ENCODE assay signal across 12 cellular contexts in genomic region chr11:441043-441417, GRCh38. TPM values are rescaled to one million over a fixed set of nuclear protein-coding genes. Genes with fewer than 3 reads are reported as not detected.
DNase-seq lines count a peak whose midpoint lies in the region; ATAC-seq and TF ChIP-seq lines count a peak whose summit lies in the region.
"Had no signal": no experiment of that assay in that cellular context is flagged by ENCODE, and none has a peak within 500 bp of the region (broad histone marks: within the 10 kb centered on the region; RNA-seq: fewer than 3 reads in every experiment).

No MANE protein-coding gene starts in this region.

- H3K79me2 ChIP-seq in KMS-11 (ENCODE audit: insufficient read depth, low read depth): no peaks in the 10 kb centered on the region

- H3K9me3 Mint-ChIP-seq in CD8-positive, alpha-beta memory T cell: no peaks in the 10 kb centered on the region

- ATAC-seq in body of pancreas (peak; percentile 5), GM21619 (IDR thresholded peaks at IDR 0.05; ENCODE audit: unreplicated experiment) (no peak)

- peak overlapping the region in 2 of 8 donors; percentile 17 to 29 for H3K27ac Mint-ChIP-seq in CD8-positive, alpha-beta memory T cell

- TF ChIP-seq POLR2A in body of pancreas (IDR thresholded peaks at IDR 0.05): no peak

- H3K36me3 ChIP-seq in CD8-positive, alpha-beta memory T cell (ENCODE audit: insufficient read depth, low read length): no peaks in the 10 kb centered on the region
- H3K36me3 ChIP-seq in KMS-11 (ENCODE audit: insufficient read depth): no peaks in the 10 kb centered on the region
- no peaks in the 10 kb centered on the region for H3K36me3 ChIP-seq in body of pancreas (replicated peaks in 1 of 2; ENCODE audit: insufficient read depth in 1 of 2, low read depth in 2 of 2)
- H3K36me3 ChIP-seq in mucosa of rectum (ENCODE audit: control insufficient read depth in 2 of 2, insufficient read depth in 2 of 2, low read length in 2 of 2): no peaks in the 10 kb centered on the region

- peak overlapping the region; percentile 50; the same call in 1 of the 2 replicates for H3K9ac ChIP-seq in KMS-11
- H3K9ac ChIP-seq in mucosa of rectum (ENCODE audit: low read depth in 1 of 2, low read length in 2 of 2): peak overlapping the region; percentile 34 to 72

- H3K4me3 ChIP-seq in CD8-positive, alpha-beta memory T cell (ENCODE audit: low read length): peak overlapping the region; percentile 50
- H3K4me3 ChIP-seq in KMS-11 (IDR thresholded peaks at IDR 0.05; ENCODE audit: insufficient read depth, low read depth, low read length): no peak overlapping the region
- peak overlapping the region; percentile 9 to 49 for H3K4me3 ChIP-seq in body of pancreas
- peak overlapping the region; percentile 69 to 70 for H3K4me3 ChIP-seq in mucosa of rectum (ENCODE audit: low read length in 2 of 2)

- TF ChIP-seq CTCF in KMS-11 (conservative IDR thresholded peaks at IDR 0.05; ENCODE audit: low read depth, low read length) (no peak), body of pancreas (IDR thresholded peaks at IDR 0.05) (no peak)

- peaks cover 32% of the 10 kb centered on the region for H3K4me1 ChIP-seq in CD8-positive, alpha-beta memory T cell (ENCODE audit: insufficient read depth, low read length)
- peaks cover 8% of the 10 kb centered on the region for H3K4me1 ChIP-seq in KMS-11 (ENCODE audit: low read depth, poor library complexity, severe bottlenecking)
- H3K4me1 ChIP-seq in body of pancreas: peaks cover 20% of the 10 kb centered on the region
- H3K4me1 ChIP-seq in mucosa of rectum (ENCODE audit: control insufficient read depth in 2 of 2, insufficient read depth in 2 of 2, low read length in 2 of 2): peaks cover 31 to 33% of the 10 kb centered on the region in 2 donors

- WGBS in body of pancreas, 2 donors: 46 to 60% methylated on average over 2 to 13 of the region's 13 CpGs

- no peaks in the 10 kb centered on the region for H3K27me3 ChIP-seq in CD8-positive, alpha-beta memory T cell (ENCODE audit: insufficient read depth, low read length, poor library complexity, severe bottlenecking)
- no peaks in the 10 kb centered on the region; the same call in 1 of the 2 replicates for H3K27me3 ChIP-seq in KMS-11 (ENCODE audit: insufficient read depth, low read depth)
- no peaks in the 10 kb centered on the region for H3K27me3 ChIP-seq in body of pancreas
- H3K27me3 ChIP-seq in mucosa of rectum (ENCODE audit: control insufficient read depth in 2 of 2, insufficient read depth in 2 of 2, low read length in 2 of 2): no peaks in the 10 kb centered on the region

- peak overlapping the region; percentile 51 for H3K4me2 ChIP-seq in KMS-11

- H3K27ac ChIP-seq in CD8-positive, alpha-beta memory T cell (ENCODE audit: low read depth, low read length): peak overlapping the region; percentile 51
- H3K27ac ChIP-seq in KMS-11 (no peak overlapping the region), body of pancreas (no peak overlapping the region), mucosa of rectum (ENCODE audit: low read depth in 2 of 2, low read length in 2 of 2) (peak overlapping the region in 1 of 2 donors; percentile 71)

- H3K27me3 Mint-ChIP-seq in CD8-positive, alpha-beta memory T cell: peaks cover 0 to 2% of the 10 kb centered on the region in 2 donors

- H3K4me1 Mint-ChIP-seq in CD8-positive, alpha-beta memory T cell: peaks cover 15 to 46% (median 26%) of the 10 kb centered on the region in 3 donors

- peak overlapping the region; percentile 68 to 85 (median 73) for H3K4me3 Mint-ChIP-seq in CD8-positive, alpha-beta memory T cell

- POLR2A ChIA-PET in CD8-positive, alpha-beta memory T cell (lab: Charles Lee): interaction anchor here (1.3 to 2.4 kb wide), 4 partner anchors 25 to 233 kb away, joined by 4 to 7 read pairs (median 5); partner anchors contain the start of genes BET1L, RIC8A and SIGIRR

- no peaks in the 10 kb centered on the region for H4K20me1 ChIP-seq in KMS-11 (ENCODE audit: insufficient read depth)

- peaks cover 0 to 1% (median 0%) of the 10 kb centered on the region in 3 donors for H3K36me3 Mint-ChIP-seq in CD8-positive, alpha-beta memory T cell

- no peaks in the 10 kb centered on the region for H3K9me3 ChIP-seq in CD8-positive, alpha-beta memory T cell (ENCODE audit: low read length)
- H3K9me3 ChIP-seq in body of pancreas (no peaks in the 10 kb centered on the region), mucosa of rectum (ENCODE audit: control insufficient read depth in 2 of 2, low read length in 2 of 2) (no peaks in the 10 kb centered on the region)

- intact Hi-C loops in body of pancreas (cut with DNase I): no loop called here

- no peak for DNase-seq in CD8-positive, alpha-beta memory T cell
- peak in 1 of 4 donors; percentile 39 for DNase-seq in body of pancreas
- no peak for DNase-seq in cerebellum (ENCODE audit: low spot score)
- no peak for DNase-seq in GM19240 (ENCODE audit: insufficient read length, low spot score)
- no peak for DNase-seq in NCI-H1092 (lab: John Stamatoyannopoulos, UW)
- DNase-seq: DMS79, erythroblast, retina had no signal

- CTCF ChIA-PET in CD8-positive, alpha-beta memory T cell (lab: Charles Lee): interaction anchor here (0.9 to 3.4 kb wide), 5 partner anchors 8 to 34 kb away, joined by 3 to 21 read pairs (median 5); partner anchors contain the start of genes PTDSS2 and SIGIRR

- H2AFZ ChIP-seq in KMS-11 (ENCODE audit: low read depth): no peak overlapping the region; the same call in 1 of the 2 replicates

RNA-seq across cellular contexts. Expression of gene ANO9, which starts 0.8 kb away (rescaled TPM):
- total RNA-seq in CD8-positive, alpha-beta memory T cell: 10 to 100 TPM; 25.3 to 26.4 TPM
- polyA plus RNA-seq in CD8-positive, alpha-beta memory T cell: 12.2 TPM
- 10 to 100 TPM; 15.6 to 26.4 TPM for total RNA-seq in body of pancreas
- not detected for total RNA-seq in cerebellum
- total RNA-seq: HT1080 had no signal

RNA-seq across cellular contexts. Expression of gene PTDSS2, which starts 9.0 kb away (rescaled TPM):
- 10 to 100 TPM; 26.2 to 28.4 TPM for total RNA-seq in CD8-positive, alpha-beta memory T cell
- polyA plus RNA-seq in CD8-positive, alpha-beta memory T cell: 11.5 TPM
- total RNA-seq in body of pancreas (10 to 100 TPM; 17.4 to 93.3 TPM), cerebellum (26.9 TPM)

RNA-seq across cellular contexts. Expression of gene SIGIRR, which starts 26.2 kb away (rescaled TPM):
- 10 to 100 TPM; 54.2 to 59.4 TPM for total RNA-seq in CD8-positive, alpha-beta memory T cell
- polyA plus RNA-seq in CD8-positive, alpha-beta memory T cell: 267 TPM
- total RNA-seq in body of pancreas (10 to 100 TPM; 50.8 to 65.6 TPM), cerebellum (6.3 TPM)

RNA-seq across cellular contexts. Expression of gene PKP3, which starts 47.0 kb away (rescaled TPM):
- not detected for total RNA-seq in CD8-positive, alpha-beta memory T cell
- 1.1 TPM for polyA plus RNA-seq in CD8-positive, alpha-beta memory T cell
- 10 to 100 TPM; 46.2 to 48.8 TPM for total RNA-seq in body of pancreas
- 0.73 TPM for total RNA-seq in cerebellum

Comparison
In these comparisons a context has a peak if more than half of its experiments do, and no peak if none do; other contexts are left out.
1. RNA of gene ANO9, which starts 0.8 kb away (total RNA-seq): 15.6 to 26.4 TPM in body of pancreas and 25.3 to 26.4 TPM in CD8-positive, alpha-beta memory T cell; not detected in cerebellum (single experiment); every median in the first group is over 10 times any median in the second.